Comparison of ENCODE assay signal across 14 cellular contexts in genomic region chr1:44315521-44315920, GRCh38.
"Had no signal": no experiment of that assay in that cellular context is flagged by ENCODE, and none has a peak within 500 bp of the region (broad histone marks: within the 10 kb centered on the region; RNA-seq: fewer than 3 reads in every experiment).

No MANE protein-coding gene starts in this region.

- H3K36me3 ChIP-seq: neutrophil had no signal

- H3K27ac Mint-ChIP-seq: activated naive CD4-positive, alpha-beta T cell treated with anti-CD3 and anti-CD28 coated beads, Interleukin-2, amount 10 ng/mL, durations not matched to agents 7 days and 5 days; activated T-helper 17 cell treated with anti-CD3 and anti-CD28 coated beads, Interleukin-2, amount 50 U/mL, for 72 hours had no signal

- H3K27me3 ChIP-seq: neutrophil, stomach had no signal

- H3K4me3 Mint-ChIP-seq: activated naive CD4-positive, alpha-beta T cell treated with anti-CD3 and anti-CD28 coated beads, Interleukin-2, amount 10 ng/mL, durations not matched to agents 7 days and 5 days; activated T-helper 17 cell treated with anti-CD3 and anti-CD28 coated beads, Interleukin-2, amount 50 U/mL, for 72 hours; effector memory CD8-positive, alpha-beta T cell had no signal

- H3K27me3 Mint-ChIP-seq: activated naive CD4-positive, alpha-beta T cell treated with anti-CD3 and anti-CD28 coated beads, Interleukin-2, amount 10 ng/mL, durations not matched to agents 7 days and 5 days; activated T-helper 17 cell treated with anti-CD3 and anti-CD28 coated beads, Interleukin-2, amount 50 U/mL, for 72 hours; effector memory CD8-positive, alpha-beta T cell had no signal

- H3K4me3 ChIP-seq: stomach, thoracic aorta had no signal

- H3K9me3 Mint-ChIP-seq: activated naive CD4-positive, alpha-beta T cell treated with anti-CD3 and anti-CD28 coated beads, Interleukin-2, amount 10 ng/mL, durations not matched to agents 7 days and 5 days; activated T-helper 17 cell treated with anti-CD3 and anti-CD28 coated beads, Interleukin-2, amount 50 U/mL, for 72 hours; effector memory CD8-positive, alpha-beta T cell had no signal

- FAIRE-seq: small intestine had no signal

- DNase-seq: activated CD4-positive, alpha-beta T cell treated with anti-CD3 and anti-CD28 coated beads, Interleukin-2, amount 50 U/mL, for 1 hour; activated CD4-positive, CD25-positive, alpha-beta regulatory T cell; activated naive CD4-positive, alpha-beta T cell treated with anti-CD3 and anti-CD28 coated beads, Interleukin-2, amount 10 ng/mL, durations not matched to agents 7 days and 5 days; activated T-cell treated with anti-CD3 and anti-CD28 coated beads for 4 hours; caudate nucleus; effector memory CD8-positive, alpha-beta T cell; midbrain; posterior cingulate gyrus; right cardiac atrium; small intestine; stomach had no signal

- H3K9me3 ChIP-seq: neutrophil, stomach, thoracic aorta had no signal

- H3K27ac ChIP-seq: neutrophil, stomach, thoracic aorta had no signal

- H3K4me1 Mint-ChIP-seq: activated T-helper 17 cell treated with anti-CD3 and anti-CD28 coated beads, Interleukin-2, amount 50 U/mL, for 72 hours had no signal

- H3K4me1 ChIP-seq: stomach had no signal
